8 cellular contexts compared by ENCODE assay signal in genomic region chr22:28772633-28773460, GRCh38. TPM values are rescaled to one million over a fixed set of nuclear protein-coding genes. Genes with fewer than 3 reads are reported as not detected.
DNase-seq lines count a peak whose midpoint lies in the region; ATAC-seq and TF ChIP-seq lines count a peak whose summit lies in the region.

A gene with protein sequence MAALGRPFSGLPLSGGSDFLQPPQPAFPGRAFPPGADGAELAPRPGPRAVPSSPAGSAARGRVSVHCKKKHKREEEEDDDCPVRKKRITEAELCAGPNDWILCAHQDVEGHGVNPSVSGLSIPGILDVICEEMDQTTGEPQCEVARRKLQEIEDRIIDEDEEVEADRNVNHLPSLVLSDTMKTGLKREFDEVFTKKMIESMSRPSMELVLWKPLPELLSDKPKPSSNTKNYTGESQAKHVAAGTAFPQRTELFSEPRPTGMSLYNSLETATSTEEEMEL (plus strand): TSS chr22:28772695. CDS start chr22:28772850, 155 bp downstream.

- peaks cover 27% of the 10 kb centered on the region for H3K36me3 ChIP-seq in upper lobe of right lung

- H3K4me3 Mint-ChIP-seq in progenitor cell of endocrine pancreas (ENCODE audit: low read depth) = peak within 1 kb of the TSS; percentile 84

- H3K27me3 Mint-ChIP-seq in progenitor cell of endocrine pancreas = no peaks in the 10 kb centered on the region

- H3K9me3 ChIP-seq in upper lobe of right lung = no peaks in the 10 kb centered on the region

- peak; percentile 88 for ATAC-seq in GM18498 (IDR thresholded peaks at IDR 0.05; ENCODE audit: unreplicated experiment)
- peak; percentile 78 for ATAC-seq in HG02884 (IDR thresholded peaks at IDR 0.05; ENCODE audit: unreplicated experiment)
- ATAC-seq in left cardiac atrium = peak; percentile 97 to 98
- ATAC-seq in upper lobe of right lung = peak; percentile 98

- peak within 1 kb of the TSS; percentile 95 for H3K27ac ChIP-seq in upper lobe of right lung

- peak; percentile 49 for TF ChIP-seq CTCF in progenitor cell of endocrine pancreas (IDR thresholded peaks at IDR 0.05; ENCODE audit: unreplicated experiment)
- peak; percentile 22 for TF ChIP-seq CTCF in upper lobe of right lung (IDR thresholded peaks at IDR 0.05)

- DNase-seq in NCI-H146 treated with DMSO at 0.1 percent for 48 hours (lab: John Stamatoyannopoulos, UW; ENCODE audit: unreplicated experiment) = peak; percentile 79
- peak; percentile 84 to 94 (median 89) for DNase-seq in T-helper 1 cell
- DNase-seq in amniotic stem cell (lab: John Stamatoyannopoulos, UW) = peak; percentile 93
- peak; percentile 97 for DNase-seq in left cardiac atrium
- DNase-seq in progenitor cell of endocrine pancreas (ENCODE audit: low spot score, unreplicated experiment) = peak; percentile 82
- peak; percentile 98 for DNase-seq in upper lobe of right lung

- peaks cover 11% of the 10 kb centered on the region for H3K4me1 Mint-ChIP-seq in progenitor cell of endocrine pancreas (ENCODE audit: low read depth)

- H3K4me1 ChIP-seq in upper lobe of right lung = peaks cover 20% of the 10 kb centered on the region

- H3K27ac Mint-ChIP-seq in progenitor cell of endocrine pancreas = peak within 1 kb of the TSS; percentile 95

- intact Hi-C loops in left cardiac atrium (cut with DNase I) = no loop called here
- intact Hi-C loops in upper lobe of right lung (cut with DNase I) = no loop called here

- no peaks in the 10 kb centered on the region for H3K27me3 ChIP-seq in upper lobe of right lung

- H3K9me3 Mint-ChIP-seq in progenitor cell of endocrine pancreas (ENCODE audit: low read depth) = peaks cover 5% of the 10 kb centered on the region

- peaks cover 18% of the 10 kb centered on the region for H3K36me3 Mint-ChIP-seq in progenitor cell of endocrine pancreas (ENCODE audit: insufficient read depth)

- H3K4me3 ChIP-seq in upper lobe of right lung = peak within 1 kb of the TSS; percentile 88

RNA-seq across cellular contexts. Expression of the gene that starts here (rescaled TPM):
- total RNA-seq in left cardiac atrium (10 to 100 TPM; 12.9 to 13.6 TPM), progenitor cell of endocrine pancreas (39.9 and 40.4 TPM in 2 replicates), upper lobe of right lung (19.7 TPM)

Comparison
In these comparisons a context has a peak if more than half of its experiments do, and no peak if none do; other contexts are left out.
1. Peak in every context shown above with its lines: DNase-seq, ATAC-seq, H3K4me3 ChIP-seq and H3K27ac ChIP-seq.